Comparison of ENCODE assay signal across 16 cellular contexts in the genomic region with DNA sequence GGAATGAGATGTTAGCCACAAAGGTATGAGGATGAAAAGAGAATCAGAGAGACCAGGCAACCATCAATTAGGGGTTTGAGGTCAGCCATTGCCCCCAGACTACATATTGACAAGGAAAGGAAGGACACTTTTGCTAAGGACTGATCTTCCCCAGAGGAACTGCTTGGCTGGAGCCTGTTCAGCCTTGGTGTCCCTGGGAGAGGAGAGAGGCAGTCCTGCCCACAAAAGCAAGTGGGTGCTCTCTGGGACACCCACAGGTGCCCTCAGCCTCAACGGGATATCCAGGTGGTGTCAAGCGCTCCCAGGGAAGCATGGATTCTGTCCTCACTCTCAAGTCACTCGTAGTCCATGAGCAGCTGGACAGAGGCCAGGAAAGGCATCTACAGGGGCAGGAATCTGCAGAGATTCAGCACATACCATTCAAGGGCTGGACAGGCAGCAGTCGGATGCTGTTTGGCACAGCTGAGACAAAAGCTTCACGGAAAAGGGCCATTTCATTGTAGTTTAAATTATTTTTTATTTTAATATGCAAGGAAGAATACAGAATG.
A peak's percentile ranks its signal among the peaks of the same experiment; 100 is the strongest.
DNase-seq lines count a peak whose midpoint lies in the region; ATAC-seq and TF ChIP-seq lines count a peak whose summit lies in the region.
"Had no signal": no experiment of that assay in that cellular context is flagged by ENCODE, and none has a peak within 500 bp of the region (broad histone marks: within the 10 kb centered on the region; RNA-seq: fewer than 3 reads in every experiment).

No MANE protein-coding gene starts in this region.

- H3F3A ChIP-seq in smooth muscle cell (ENCODE audit: low read depth), result peaks cover 6% of the 10 kb centered on the region

- no peaks in the 10 kb centered on the region for H3K79me2 ChIP-seq in HCT116 (ENCODE audit: insufficient read depth, low read length)
- H3K79me2 ChIP-seq in smooth muscle cell (ENCODE audit: low read depth), result no peaks in the 10 kb centered on the region

- no peak overlapping the region for H3K4me3 Mint-ChIP-seq in natural killer cell treated with Interleukin-12 subunit alpha and Interleukin-12 subunit beta and Interleukin-15 and Interleukin-18, amount 100 ng/mL, for 72 hours
- H3K4me3 Mint-ChIP-seq: CD14-positive monocyte, memory B cell, WTC11 had no signal

- H3K27me3 ChIP-seq in HCT116 (ENCODE audit: insufficient read depth, low read length), result no peaks in the 10 kb centered on the region
- no peaks in the 10 kb centered on the region for H3K27me3 ChIP-seq in esophagus muscularis mucosa
- no peaks in the 10 kb centered on the region for H3K27me3 ChIP-seq in smooth muscle cell (ENCODE audit: low read depth)
- no peaks in the 10 kb centered on the region for H3K27me3 ChIP-seq in effector memory CD4-positive, alpha-beta T cell (replicated peaks; ENCODE audit: control insufficient read depth, insufficient read depth, low read length, poor library complexity, severe bottlenecking)

- DNase-seq in HCT116 (ENCODE audit: low read depth, low spot score) (no peak), RPMI7951 (ENCODE audit: low read depth) (peak; percentile 42), esophagus muscularis mucosa (ENCODE audit: extremely low spot score) (peak; percentile 57), smooth muscle cell (lab: John Stamatoyannopoulos, UW; ENCODE audit: unreplicated experiment) (no peak), NCI-H187 treated with DMSO at 0.1 percent for 48 hours (lab: John Stamatoyannopoulos, UW) (no peak)
- no peak for DNase-seq in natural killer cell treated with Interleukin-12 subunit alpha and Interleukin-12 subunit beta and Interleukin-15 and Interleukin-18, amount 100 ng/mL, for 72 hours (ENCODE audit: low spot score)
- DNase-seq in effector memory CD4-positive, alpha-beta T cell, result no peak
- DNase-seq: activated effector memory CD4-positive, alpha-beta T cell treated with Interleukin-2 at 50 U/mL for 16 hours; DMS79; NCI-H82; stimulated activated CD4-positive, alpha-beta T cell treated with anti-CD3 and anti-CD28 coated beads, Interleukin-2, amount 100 ng/mL, for 48 hours had no signal

- H3K27me3 Mint-ChIP-seq in natural killer cell treated with Interleukin-12 subunit alpha and Interleukin-12 subunit beta and Interleukin-15 and Interleukin-18, amount 100 ng/mL, for 72 hours, result peaks cover 19 to 20% of the 10 kb centered on the region in 2 donors

- CTCF ChIA-PET in HCT116 (lab: Charles Lee), result no interaction called here

- no peaks in the 10 kb centered on the region for H4K20me1 ChIP-seq in HCT116 (ENCODE audit: insufficient read depth)
- no peaks in the 10 kb centered on the region for H4K20me1 ChIP-seq in smooth muscle cell (ENCODE audit: low read depth)

- peaks cover 43% of the 10 kb centered on the region for H3K36me3 Mint-ChIP-seq in natural killer cell treated with Interleukin-12 subunit alpha and Interleukin-12 subunit beta and Interleukin-15 and Interleukin-18, amount 100 ng/mL, for 72 hours
- H3K36me3 Mint-ChIP-seq: CD14-positive monocyte had no signal

- H3K4me3 ChIP-seq in HCT116 (replicated peaks in 1 of 2; ENCODE audit: low read depth in 1 of 2, low read length in 2 of 2) (no peak overlapping the region), esophagus muscularis mucosa (no peak overlapping the region), smooth muscle cell (no peak overlapping the region)
- H3K4me3 ChIP-seq in effector memory CD4-positive, alpha-beta T cell (ENCODE audit: insufficient read depth, low read depth, low read length, poor library complexity, severe bottlenecking), result no peak overlapping the region
- H3K4me3 ChIP-seq: thoracic aorta had no signal

- H3K4me1 Mint-ChIP-seq in natural killer cell treated with Interleukin-12 subunit alpha and Interleukin-12 subunit beta and Interleukin-15 and Interleukin-18, amount 100 ng/mL, for 72 hours (ENCODE audit: low read depth in 2 of 2), result peaks cover 8 to 22% of the 10 kb centered on the region in 2 donors
- H3K4me1 Mint-ChIP-seq: CD14-positive monocyte, memory B cell, WTC11 had no signal

- TF ChIP-seq RAD21 in HCT116 (IDR thresholded peaks at IDR 0.05; ENCODE audit: low read depth), result no peak

- RAD21 ChIA-PET in HCT116 (lab: Charles Lee; ENCODE audit: low non-redundant PET in 1 of 2, low total read pairs in 2 of 2, uncharacterized antibody in 2 of 2, unreplicated experiment in 2 of 2), result no interaction called here

- POLR2A ChIA-PET in HCT116 (lab: Charles Lee), result no interaction called here

- H3K27ac ChIP-seq in HCT116 (ENCODE audit: low read depth, low read length) (no peak overlapping the region), esophagus muscularis mucosa (replicated peaks in 1 of 4) (no peak overlapping the region), smooth muscle cell (ENCODE audit: low read depth) (no peak overlapping the region)
- H3K27ac ChIP-seq in effector memory CD4-positive, alpha-beta T cell (ENCODE audit: insufficient read depth, low read length, poor library complexity, severe bottlenecking), result no peak overlapping the region
- H3K27ac ChIP-seq: thoracic aorta had no signal

- TF ChIP-seq POLR2A in HCT116 (IDR thresholded peaks at IDR 0.05; ENCODE audit: borderline replicate concordance, extremely low read depth, insufficient read depth, insufficient read length) (no peak), esophagus muscularis mucosa (IDR thresholded peaks at IDR 0.05; ENCODE audit: low read depth) (no peak)

- peaks cover 4 to 5% of the 10 kb centered on the region in 2 experiments; a peak in 1 of 4 replicates for H3K9me3 ChIP-seq in HCT116 (ENCODE audit: control insufficient read depth in 1 of 2, insufficient read depth in 1 of 2, low read depth in 1 of 2, low read length in 2 of 2)
- H3K9me3 ChIP-seq in esophagus muscularis mucosa, result peaks cover 0 to 15% (median 5%) of the 10 kb centered on the region in 4 donors
- H3K9me3 ChIP-seq in smooth muscle cell (replicated peaks; ENCODE audit: low read depth), result no peaks in the 10 kb centered on the region
- H3K9me3 ChIP-seq in effector memory CD4-positive, alpha-beta T cell (ENCODE audit: control insufficient read depth, low read length), result no peaks in the 10 kb centered on the region

- no peak for TF ChIP-seq EP300 in esophagus muscularis mucosa (IDR thresholded peaks at IDR 0.05)

- BruUV-seq in HCT116 (replicated peaks; lab: Mats Ljungman, UMichigan), result no TSS peak

- H3K9ac ChIP-seq in HCT116 (ENCODE audit: low read length) (no peak overlapping the region), smooth muscle cell (ENCODE audit: low read depth) (no peak overlapping the region)

- H3K36me3 ChIP-seq in HCT116 (ENCODE audit: control insufficient read depth in 1 of 2, insufficient read depth in 2 of 2, low read length in 2 of 2), result no peaks in the 10 kb centered on the region
- no peaks in the 10 kb centered on the region for H3K36me3 ChIP-seq in esophagus muscularis mucosa
- no peaks in the 10 kb centered on the region for H3K36me3 ChIP-seq in smooth muscle cell (ENCODE audit: low read depth)
- no peaks in the 10 kb centered on the region for H3K36me3 ChIP-seq in effector memory CD4-positive, alpha-beta T cell (ENCODE audit: control insufficient read depth, insufficient read depth, low read length)
- H3K36me3 ChIP-seq: thoracic aorta had no signal

- H3K9me2 ChIP-seq in HCT116 (ENCODE audit: insufficient read depth), result no peaks in the 10 kb centered on the region

- peaks cover 5% of the 10 kb centered on the region for H3K9me3 Mint-ChIP-seq in natural killer cell treated with Interleukin-12 subunit alpha and Interleukin-12 subunit beta and Interleukin-15 and Interleukin-18, amount 100 ng/mL, for 72 hours

- ATAC-seq in HCT116, result peak; percentile 50
- ATAC-seq in natural killer cell treated with Interleukin-12 subunit alpha and Interleukin-12 subunit beta and Interleukin-15 and Interleukin-18, amount 100 ng/mL, for 72 hours, result no peak
- ATAC-seq: sciatic nerve, WTC11 had no signal

- H3K4me2 ChIP-seq in HCT116 (ENCODE audit: low read length) (peak overlapping the region; percentile 47), smooth muscle cell (peak overlapping the region; percentile 26)

- intact Hi-C loops in HCT116 (cut with micrococcal nuclease), result no loop called here
- intact Hi-C loops in esophagus muscularis mucosa (cut with DNase I), result no loop called here

- TF ChIP-seq CTCF in HCT116 (IDR thresholded peaks at IDR 0.05 in 2 of 3, conservative IDR thresholded peaks at IDR 0.05 in 1 of 3; ENCODE audit: borderline replicate concordance in 1 of 3, insufficient read depth in 1 of 3, low read depth in 2 of 3, low read length in 2 of 3) (no peak), esophagus muscularis mucosa (IDR thresholded peaks at IDR 0.05) (no peak), smooth muscle cell (IDR thresholded peaks at IDR 0.05; ENCODE audit: borderline replicate concordance, insufficient read depth, poor library complexity, severe bottlenecking) (no peak)

- peaks cover 12 to 18% of the 10 kb centered on the region in 2 experiments for H3K4me1 ChIP-seq in HCT116 (ENCODE audit: control insufficient read depth in 1 of 2, insufficient read depth in 2 of 2, low read length in 2 of 2)
- H3K4me1 ChIP-seq in esophagus muscularis mucosa, result no peaks in the 10 kb centered on the region
- no peaks in the 10 kb centered on the region for H3K4me1 ChIP-seq in smooth muscle cell (ENCODE audit: low read depth)
- no peaks in the 10 kb centered on the region for H3K4me1 ChIP-seq in effector memory CD4-positive, alpha-beta T cell (ENCODE audit: control insufficient read depth, insufficient read depth, low read length, poor library complexity, severe bottlenecking)

- WGBS in esophagus muscularis mucosa, result 55% methylated on average over 5 of the region's 5 CpGs
- WGBS in smooth muscle cell (ENCODE audit: low lambda C conversion rate), result 60% methylated on average over 5 of the region's 5 CpGs

- H2AFZ ChIP-seq in HCT116 (ENCODE audit: low read depth, low read length, poor library complexity, severe bottlenecking) (no peak overlapping the region), smooth muscle cell (ENCODE audit: low read depth) (no peak overlapping the region)

- no peak overlapping the region for H3K27ac Mint-ChIP-seq in natural killer cell treated with Interleukin-12 subunit alpha and Interleukin-12 subunit beta and Interleukin-15 and Interleukin-18, amount 100 ng/mL, for 72 hours
- H3K27ac Mint-ChIP-seq: CD14-positive monocyte, memory B cell, WTC11 had no signal

TF ChIP-seq in HCT116, 20 proteins besides CTCF, POLR2A, EP300 and RAD21:
- TF ChIP-seq CEBPB (IDR thresholded peaks at IDR 0.05; ENCODE audit: low read depth) (no peak), SIN3A (IDR thresholded peaks at IDR 0.05; ENCODE audit: low read depth) (0 out of 2 replicates have a peak, but pooled peaks have one; percentile 10)

Comparison
In these comparisons a context has a peak if more than half of its experiments do, and no peak if none do; other contexts are left out.
1. DNase-seq: peak in RPMI7951 (single experiment) and esophagus muscularis mucosa (single experiment); none in HCT116 (single experiment), smooth muscle cell (single experiment), natural killer cell treated with Interleukin-12 subunit alpha and Interleukin-12 subunit beta and Interleukin-15 and Interleukin-18, amount 100 ng/mL, for 72 hours (single experiment), NCI-H187 treated with DMSO at 0.1 percent for 48 hours (single experiment) and effector memory CD4-positive, alpha-beta T cell (0 of 3).